8 cellular contexts compared by ENCODE assay signal in genomic region chr19:1265611-1266115, GRCh38. TPM values are rescaled to one million over a fixed set of nuclear protein-coding genes. Genes with fewer than 3 reads are reported as not detected.
DNase-seq lines count a peak whose midpoint lies in the region; ATAC-seq, FAIRE-seq and TF ChIP-seq lines count a peak whose summit lies in the region.

No MANE protein-coding gene starts in this region.

- no peak overlapping the region for H2AFZ ChIP-seq in astrocyte (ENCODE audit: low read depth, low read length)

- no CpG with 5 or more reads among the region's 28 CpGs for WGBS in iPS DF 6.9 (ENCODE audit: insufficient coverage, insufficient read length)

- ATAC-seq in GM18907 (IDR thresholded peaks at IDR 0.05; ENCODE audit: unreplicated experiment) = no peak

- H3K4me1 ChIP-seq in astrocyte (ENCODE audit: insufficient read depth, low read length) (peaks cover 66% of the 10 kb centered on the region), iPS DF 6.9 (ENCODE audit: control insufficient read depth, insufficient read depth, low read length) (peaks cover 22% of the 10 kb centered on the region)

- H3K36me3 Mint-ChIP-seq in astrocyte (ENCODE audit: low read depth, unreplicated experiment) = peaks cover 1% of the 10 kb centered on the region

- H3K9ac ChIP-seq in astrocyte (ENCODE audit: low read length) = peak overlapping the region; percentile 75

- no peaks in the 10 kb centered on the region for H3K27me3 Mint-ChIP-seq in astrocyte (ENCODE audit: low read depth, unreplicated experiment)

- DNase-seq in EL (peak; percentile 94), NCI-H69 (lab: John Stamatoyannopoulos, UW) (peak; percentile 61), astrocyte (ENCODE audit: low read depth) (peak; percentile 62), iPS DF 6.9 (ENCODE audit: low read depth, low spot score) (no peak), NK-92 (lab: John Stamatoyannopoulos, UW; ENCODE audit: unreplicated experiment) (no peak), SKM-1 treated with dmso at 0.1 percent for 144 hours (lab: John Stamatoyannopoulos, UW; ENCODE audit: unreplicated experiment) (no peak)
- peak; percentile 42 for DNase-seq in stimulated activated CD4-positive, alpha-beta T cell treated with anti-CD3 and anti-CD28 coated beads, Interleukin-4, amount 100 ng/mL, for 1 hour

- no peaks in the 10 kb centered on the region for H3K9me3 Mint-ChIP-seq in astrocyte (ENCODE audit: unreplicated experiment)

- no peaks in the 10 kb centered on the region for H3K27me3 ChIP-seq in astrocyte (ENCODE audit: insufficient read depth, low read length)
- no peaks in the 10 kb centered on the region for H3K27me3 ChIP-seq in iPS DF 6.9 (ENCODE audit: control insufficient read depth, insufficient read depth, low read length)

- H3K79me2 ChIP-seq in astrocyte (ENCODE audit: insufficient read depth, low read length) = peaks cover 13% of the 10 kb centered on the region

- peak overlapping the region; percentile 72 for H3K4me3 Mint-ChIP-seq in astrocyte (ENCODE audit: unreplicated experiment)

- no peak for FAIRE-seq in astrocyte (lab: Jason Lieb, UNC)

- H3K4me3 ChIP-seq in astrocyte (ENCODE audit: insufficient read depth, low read depth, low read length) = peak overlapping the region; percentile 53
- H3K4me3 ChIP-seq in iPS DF 6.9 (ENCODE audit: low read length) = peak overlapping the region; percentile 51; the same call in 1 of the 2 replicates

- no peaks in the 10 kb centered on the region for H3K36me3 ChIP-seq in astrocyte (ENCODE audit: insufficient read depth, low read length)
- H3K36me3 ChIP-seq in iPS DF 6.9 (ENCODE audit: control insufficient read depth, insufficient read depth, low read length) = no peaks in the 10 kb centered on the region

- H3K4me2 ChIP-seq in astrocyte (ENCODE audit: low read length) = peak overlapping the region; percentile 93

- peak overlapping the region; percentile 92 for H3K27ac Mint-ChIP-seq in astrocyte (ENCODE audit: unreplicated experiment)

- H4K20me1 ChIP-seq in astrocyte (ENCODE audit: insufficient read depth, low read length) = peaks cover 16% of the 10 kb centered on the region

- peaks cover 28% of the 10 kb centered on the region for H3K4me1 Mint-ChIP-seq in astrocyte (ENCODE audit: low read depth, unreplicated experiment)

- no peak for TF ChIP-seq CTCF in astrocyte (IDR thresholded peaks at IDR 0.05; ENCODE audit: insufficient read depth, low read depth, low read length)

- H3K9me3 ChIP-seq in astrocyte (ENCODE audit: insufficient read depth, low read depth, low read length) = no peaks in the 10 kb centered on the region
- no peaks in the 10 kb centered on the region for H3K9me3 ChIP-seq in iPS DF 6.9 (ENCODE audit: control insufficient read depth, insufficient read depth, low read length)

- peak overlapping the region; percentile 75 for H3K27ac ChIP-seq in astrocyte (ENCODE audit: low read depth, low read length)
- H3K27ac ChIP-seq in iPS DF 6.9 (ENCODE audit: low read length) = no peak overlapping the region

RNA-seq across cellular contexts. Expression of gene CIRBP, which starts 3.5 kb away (rescaled TPM):
- total RNA-seq in astrocyte = 184 and 215 TPM in 2 replicates

RNA-seq across cellular contexts. Expression of gene FAM174C, which starts 9.7 kb away (rescaled TPM):
- total RNA-seq in astrocyte = 50.5 and 50.8 TPM in 2 replicates

RNA-seq across cellular contexts. Expression of gene MIDN, which starts 17.3 kb away (rescaled TPM):
- total RNA-seq in astrocyte = 119 and 141 TPM in 2 replicates

RNA-seq across cellular contexts. Expression of gene EFNA2, which starts 20.0 kb away (rescaled TPM):
- 7.0 and 8.4 TPM in 2 replicates for total RNA-seq in astrocyte

RNA-seq across cellular contexts. Expression of gene ATP5F1D, which starts 24.1 kb away (rescaled TPM):
- total RNA-seq in astrocyte = 154 and 170 TPM in 2 replicates

Comparison
In these comparisons a context has a peak if more than half of its experiments do, and no peak if none do; other contexts are left out.
1. DNase-seq: peak in EL (single experiment), NCI-H69 (single experiment), astrocyte (single experiment) and stimulated activated CD4-positive, alpha-beta T cell treated with anti-CD3 and anti-CD28 coated beads, Interleukin-4, amount 100 ng/mL, for 1 hour (single experiment); none in iPS DF 6.9 (single experiment), NK-92 (single experiment) and SKM-1 treated with dmso at 0.1 percent for 144 hours (single experiment).